ENCODE assay signal across 8 cellular contexts in the genomic region with DNA sequence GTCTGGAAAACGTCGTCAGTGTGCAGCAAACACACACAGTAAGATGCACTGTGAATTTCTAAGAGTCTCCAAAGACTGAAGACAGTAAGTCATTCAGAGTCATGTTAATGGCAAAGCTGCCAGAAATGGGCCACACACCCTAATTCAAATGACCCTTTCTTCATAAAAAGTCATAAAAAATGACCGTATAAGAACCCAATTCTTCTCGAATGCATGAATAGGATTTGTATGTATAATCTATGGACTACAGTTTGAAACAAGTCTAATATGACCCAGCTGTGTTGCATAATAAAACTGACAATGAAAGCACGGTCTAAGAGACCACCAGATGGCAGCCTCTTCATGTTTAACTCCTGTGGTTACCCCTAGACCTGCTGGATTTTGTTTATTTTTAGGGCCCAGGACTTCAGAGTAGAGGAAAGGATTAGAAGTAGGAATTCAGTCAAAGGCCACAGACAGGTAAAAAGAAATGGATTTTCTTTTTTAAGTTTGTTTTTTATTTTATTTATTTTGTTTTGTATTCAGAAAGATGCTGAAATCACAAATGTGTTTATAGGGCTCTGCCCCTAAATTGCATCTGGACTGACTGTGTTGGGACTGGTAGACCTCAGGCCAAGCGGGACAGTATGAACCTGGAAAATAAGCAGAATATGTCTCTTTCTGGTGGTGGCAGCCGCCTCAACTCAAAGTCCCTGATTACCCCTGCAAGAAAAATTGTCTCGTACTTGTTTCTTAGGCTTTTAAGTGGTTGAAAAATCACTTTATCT. TPM values are rescaled to one million over a fixed set of nuclear protein-coding genes. Genes with fewer than 3 reads are reported as not detected.
DNase-seq lines count a peak whose midpoint lies in the region; ATAC-seq and TF ChIP-seq lines count a peak whose summit lies in the region.

No MANE protein-coding gene starts in this region.

- 36 to 41% methylated on average over 8 of the region's 8 CpGs for WGBS in upper lobe of left lung, 2 donors

- H3K27me3 Mint-ChIP-seq in MCF 10A (ENCODE audit: insufficient read depth, unreplicated experiment): no peaks in the 10 kb centered on the region

- H3K4me1 ChIP-seq in upper lobe of left lung: no peaks in the 10 kb centered on the region

- POLR2A ChIA-PET in MCF 10A (lab: Yijun Ruan, JAX): interaction anchor here (0.9 kb wide), 1 partner anchor 370 kb away, joined by 3 read pairs; no protein-coding TSS in a partner anchor

- no TSS peak for BruUV-seq in MCF 10A (replicated peaks; lab: Mats Ljungman, UMichigan)

- CTCF ChIA-PET in MCF 10A (lab: Yijun Ruan, JAX): interaction anchor here (0.6 to 1.7 kb wide), 12 partner anchors 8 to 408 kb away, joined by 3 to 21 read pairs (median 3); no protein-coding TSS in a partner anchor

- H3K4me1 Mint-ChIP-seq in MCF 10A (ENCODE audit: insufficient read depth, unreplicated experiment): no peaks in the 10 kb centered on the region

- H3K36me3 ChIP-seq in kidney epithelial cell (ENCODE audit: control insufficient read depth, insufficient read depth, low read length): no peaks in the 10 kb centered on the region
- no peaks in the 10 kb centered on the region for H3K36me3 ChIP-seq in upper lobe of left lung

- H3K27ac Mint-ChIP-seq in MCF 10A (ENCODE audit: low read depth, unreplicated experiment): no peak overlapping the region

- no peak overlapping the region for H3K4me3 Mint-ChIP-seq in MCF 10A (ENCODE audit: unreplicated experiment)

- H3K9me3 ChIP-seq in upper lobe of left lung: no peaks in the 10 kb centered on the region

- no peak overlapping the region for H3K27ac ChIP-seq in upper lobe of left lung

- no peak for TF ChIP-seq POLR2A in upper lobe of left lung (IDR thresholded peaks at IDR 0.05)

- H3K9me3 Mint-ChIP-seq in MCF 10A (ENCODE audit: unreplicated experiment): no peaks in the 10 kb centered on the region

- intact Hi-C loops in Right ventricle myocardium inferior (cut with DNase I): loop anchor here (1.0 to 10.0 kb wide), 2 partner anchors 241 to 404 kb away; partner anchors contain the start of gene FIBIN
- intact Hi-C loops in cardiac septum (cut with DNase I): loop anchor here (5.0 kb wide), 1 partner anchor 408 kb away; no protein-coding TSS in a partner anchor
- intact Hi-C loops in MCF 10A (cut with micrococcal nuclease): loop anchor here (1.0 to 10.0 kb wide), 7 partner anchors 191 to 733 kb away; partner anchors contain the start of genes BBOX1 and FIBIN

- ATAC-seq in Right ventricle myocardium inferior (peak; percentile 90), HG03342 (IDR thresholded peaks at IDR 0.05; ENCODE audit: unreplicated experiment) (peak; percentile 67), upper lobe of left lung (ENCODE audit: low FRiP score in 2 of 2) (peak in 1 of 2 donors; percentile 83)

- no peaks in the 10 kb centered on the region for H3K36me3 Mint-ChIP-seq in MCF 10A (ENCODE audit: insufficient read depth, unreplicated experiment)

- H3K27me3 ChIP-seq in kidney epithelial cell (ENCODE audit: control insufficient read depth, insufficient read depth, low read length) (no peaks in the 10 kb centered on the region), upper lobe of left lung (no peaks in the 10 kb centered on the region)

- DNase-seq in Right ventricle myocardium inferior (ENCODE audit: missing footprints) (no peak), cardiac septum (ENCODE audit: low spot score) (no peak), NCI-H446 (lab: John Stamatoyannopoulos, UW) (peak; percentile 54 to 74), MCF 10A (ENCODE audit: unreplicated experiment) (peak; percentile 75), kidney epithelial cell (ENCODE audit: low read depth) (no peak), upper lobe of left lung (peak in 1 of 2 donors; percentile 24)
- no peak for DNase-seq in activated CD8-positive, alpha-beta memory T cell treated with anti-CD3 and anti-CD28 coated beads, Interleukin-2, amount 50 U/mL, for 4 hours

- TF ChIP-seq CTCF in MCF 10A (IDR thresholded peaks at IDR 0.05; ENCODE audit: unreplicated experiment) (peak; percentile 84), kidney epithelial cell (IDR thresholded peaks at IDR 0.05; ENCODE audit: insufficient read depth, low read length, poor library complexity, severe bottlenecking) (peak; percentile 76), upper lobe of left lung (IDR thresholded peaks at IDR 0.05) (peak; percentile 23 to 61 (median 39))

- H3K4me3 ChIP-seq in kidney epithelial cell (ENCODE audit: low read depth, low read length) (no peak overlapping the region), upper lobe of left lung (no peak overlapping the region)

- no peak for TF ChIP-seq EP300 in upper lobe of left lung (IDR thresholded peaks at IDR 0.05)

RNA-seq across cellular contexts. Expression of gene SLC5A12, which starts 32.1 kb away (rescaled TPM):
- total RNA-seq in Right ventricle myocardium inferior: not detected
- total RNA-seq in cardiac septum: 0.11 TPM
- total RNA-seq in MCF 10A (2022): not detected in 2 replicates
- not detected in 2 replicates for total RNA-seq in kidney epithelial cell
- total RNA-seq in upper lobe of left lung: not detected

Comparison
In these comparisons a context has a peak if more than half of its experiments do, and no peak if none do; other contexts are left out.
1. DNase-seq: peak in NCI-H446 (2 of 2) and MCF 10A (single experiment); none in Right ventricle myocardium inferior (single experiment), cardiac septum (single experiment), kidney epithelial cell (single experiment) and activated CD8-positive, alpha-beta memory T cell treated with anti-CD3 and anti-CD28 coated beads, Interleukin-2, amount 50 U/mL, for 4 hours (single experiment).
2. Peak in every context shown above with its lines, with median percentiles within 50 percentile points of each other: CTCF ChIP-seq.